ENCODE assay signal across 24 cellular contexts in genomic region chr21:25127811-25128210, GRCh38.
"Had no signal": no experiment of that assay in that cellular context is flagged by ENCODE, and none has a peak within 500 bp of the region (broad histone marks: within the 10 kb centered on the region; RNA-seq: fewer than 3 reads in every experiment).

No MANE protein-coding gene starts in this region.

- H3K4me3 ChIP-seq: colonic mucosa, coronary artery, dorsolateral prefrontal cortex, esophagus muscularis mucosa, gastrocnemius medialis, gastroesophageal sphincter, heart left ventricle, heart right ventricle had no signal

- H3K4me1 Mint-ChIP-seq: endodermal cell had no signal

- H3K9me3 Mint-ChIP-seq: effector memory CD8-positive, alpha-beta T cell had no signal

- H3K27me3 Mint-ChIP-seq: dendritic cell treated with granulocyte-macrophage colony-stimulating factor and Interleukin-4, amounts not matched to agents 40 ng/mL and 50 ng/mL, for 4 days; effector memory CD8-positive, alpha-beta T cell had no signal

- H3K36me3 ChIP-seq: colonic mucosa, esophagus muscularis mucosa, gastrocnemius medialis, gastroesophageal sphincter, heart left ventricle, heart right ventricle had no signal

- H3K27ac ChIP-seq: colonic mucosa, coronary artery, dorsolateral prefrontal cortex, epithelial cell of prostate, esophagus muscularis mucosa, foreskin keratinocyte, gastrocnemius medialis, gastroesophageal sphincter, heart left ventricle, heart right ventricle had no signal

- H3K4me3 Mint-ChIP-seq: dendritic cell treated with granulocyte-macrophage colony-stimulating factor and Interleukin-4, amounts not matched to agents 40 ng/mL and 50 ng/mL, for 4 days; effector memory CD8-positive, alpha-beta T cell; endodermal cell had no signal

- H3K27ac Mint-ChIP-seq: dendritic cell treated with granulocyte-macrophage colony-stimulating factor and Interleukin-4, amounts not matched to agents 40 ng/mL and 50 ng/mL, for 4 days; effector memory CD8-positive, alpha-beta T cell; endodermal cell had no signal

- H3K9me3 ChIP-seq: esophagus muscularis mucosa, gastrocnemius medialis, gastroesophageal sphincter, heart left ventricle had no signal

- DNase-seq: colonic mucosa; cortex of kidney; dermis blood vessel endothelial cell; dorsolateral prefrontal cortex; effector CD4-positive, alpha-beta T cell; effector CD8-positive, alpha-beta T cell; effector memory CD4-positive, alpha-beta T cell; effector memory CD8-positive, alpha-beta T cell; endodermal cell; erythroblast; foreskin fibroblast; foreskin keratinocyte; foreskin melanocyte; gastrocnemius medialis; glutamatergic neuron; head of caudate nucleus; heart left ventricle; heart right ventricle had no signal

- ATAC-seq: effector memory CD8-positive, alpha-beta T cell; esophagus mucosa; foreskin keratinocyte; gastrocnemius medialis; gastroesophageal sphincter; heart left ventricle; heart right ventricle had no signal

- H3K27me3 ChIP-seq: colonic mucosa, dorsolateral prefrontal cortex, esophagus muscularis mucosa, foreskin keratinocyte, gastrocnemius medialis, gastroesophageal sphincter, heart left ventricle, heart right ventricle had no signal

- H3K4me1 ChIP-seq: colonic mucosa, esophagus muscularis mucosa, foreskin keratinocyte, gastrocnemius medialis, gastroesophageal sphincter, heart left ventricle, heart right ventricle had no signal
